1 cellular context compared by ENCODE assay signal in genomic region chr19:36526581-36526980, GRCh38.
TF ChIP-seq lines count a peak whose summit lies in the region.

No MANE protein-coding gene starts in this region.

TF ChIP-seq in HepG2, 621 proteins besides CTCF, POLR2A, EP300 and RAD21:
- TF ChIP-seq SRSF4 (IDR thresholded peaks at IDR 0.05; ENCODE audit: low read depth, low read length, poor library complexity, severe bottlenecking) (no peak), NFKBIZ (CRISPR knock-in tag; IDR thresholded peaks at IDR 0.05) (no peak), ZNF326 (CRISPR knock-in tag; IDR thresholded peaks at IDR 0.05; ENCODE audit: borderline replicate concordance) (no peak), MEF2D (CRISPR knock-in tag; IDR thresholded peaks at IDR 0.05) (no peak), ZNF570 (CRISPR knock-in tag; IDR thresholded peaks at IDR 0.05; ENCODE audit: borderline replicate concordance) (no peak), ZNF101 (CRISPR knock-in tag; IDR thresholded peaks at IDR 0.05; ENCODE audit: borderline replicate concordance, low read depth) (no peak), ZNF337 (CRISPR knock-in tag; IDR thresholded peaks at IDR 0.05; ENCODE audit: borderline replicate concordance, low read depth) (no peak), SP2 (CRISPR knock-in tag; IDR thresholded peaks at IDR 0.05) (no peak), SNAPC2 (CRISPR knock-in tag; IDR thresholded peaks at IDR 0.05) (no peak), MTERF4 (CRISPR knock-in tag; IDR thresholded peaks at IDR 0.05) (no peak), RARA (CRISPR knock-in tag; IDR thresholded peaks at IDR 0.05) (no peak), TRIM22 (IDR thresholded peaks at IDR 0.05) (no peak), KLF6 (CRISPR knock-in tag; IDR thresholded peaks at IDR 0.05) (no peak), PRDM4 (CRISPR knock-in tag; IDR thresholded peaks at IDR 0.05; ENCODE audit: borderline replicate concordance) (no peak)
TF ChIP-seq in HepG2: peak in this region for 0.
